ENCODE assay signal across 19 cellular contexts in genomic region chr7:96870934-96871333, GRCh38.
"Had no signal": no experiment of that assay in that cellular context is flagged by ENCODE, and none has a peak within 500 bp of the region (broad histone marks: within the 10 kb centered on the region; RNA-seq: fewer than 3 reads in every experiment).

No MANE protein-coding gene starts in this region.

- H3K27me3 ChIP-seq: ascending aorta, tibial artery had no signal

- H3K27ac Mint-ChIP-seq: activated CD4-positive, alpha-beta T cell treated with anti-CD3 and anti-CD28 coated beads, Interleukin-2, amount 10 ng/mL, durations not matched to agents 7 days and 5 days; activated naive CD4-positive, alpha-beta T cell treated with anti-CD3 and anti-CD28 coated beads, Interleukin-2, amount 50 U/mL, for 24 hours; mesothelial cell of epicardium; nephron had no signal

- H3K4me1 Mint-ChIP-seq: activated CD4-positive, alpha-beta T cell treated with anti-CD3 and anti-CD28 coated beads, Interleukin-2, amount 10 ng/mL, durations not matched to agents 7 days and 5 days; activated naive CD4-positive, alpha-beta T cell treated with anti-CD3 and anti-CD28 coated beads, Interleukin-2, amount 50 U/mL, for 24 hours; mesothelial cell of epicardium; nephron had no signal

- H3K4me3 Mint-ChIP-seq: activated CD4-positive, alpha-beta T cell treated with anti-CD3 and anti-CD28 coated beads, Interleukin-2, amount 10 ng/mL, durations not matched to agents 7 days and 5 days; activated naive CD4-positive, alpha-beta T cell treated with anti-CD3 and anti-CD28 coated beads, Interleukin-2, amount 50 U/mL, for 24 hours; mesothelial cell of epicardium; nephron had no signal

- H3K4me3 ChIP-seq: ascending aorta, lung, tibial artery had no signal

- H3K4me1 ChIP-seq: ascending aorta, tibial artery had no signal

- DNase-seq: activated CD4-positive, alpha-beta T cell treated with anti-CD3 and anti-CD28 coated beads, Interleukin-2, amount 10 ng/mL, durations not matched to agents 7 days and 5 days; activated CD8-positive, alpha-beta memory T cell treated with anti-CD3 and anti-CD28 coated beads, Interleukin-2, amount 50 U/mL, for 4 hours; activated gamma-delta T cell; effector CD4-positive, alpha-beta T cell; foreskin fibroblast; glutamatergic neuron; hypothalamus; islet precursor cell; posterior cingulate gyrus; stimulated activated CD8-positive, alpha-beta memory T cell treated with anti-CD3 and anti-CD28 coated beads, Interleukin-4, amount 100 ng/mL, for 48 hours; stimulated activated naive CD4-positive, alpha-beta T cell; T1000; tibial artery had no signal

- H3K36me3 Mint-ChIP-seq: activated naive CD4-positive, alpha-beta T cell treated with anti-CD3 and anti-CD28 coated beads, Interleukin-2, amount 50 U/mL, for 24 hours; mesothelial cell of epicardium had no signal

- H3K9me3 Mint-ChIP-seq: activated CD4-positive, alpha-beta T cell treated with anti-CD3 and anti-CD28 coated beads, Interleukin-2, amount 10 ng/mL, durations not matched to agents 7 days and 5 days; activated naive CD4-positive, alpha-beta T cell treated with anti-CD3 and anti-CD28 coated beads, Interleukin-2, amount 50 U/mL, for 24 hours; mesothelial cell of epicardium; nephron had no signal

- H3K27ac ChIP-seq: ascending aorta, tibial artery had no signal

- H3K36me3 ChIP-seq: ascending aorta, tibial artery had no signal

- ATAC-seq: left lobe of liver had no signal
